12 cellular contexts compared by ENCODE assay signal in the genomic region with DNA sequence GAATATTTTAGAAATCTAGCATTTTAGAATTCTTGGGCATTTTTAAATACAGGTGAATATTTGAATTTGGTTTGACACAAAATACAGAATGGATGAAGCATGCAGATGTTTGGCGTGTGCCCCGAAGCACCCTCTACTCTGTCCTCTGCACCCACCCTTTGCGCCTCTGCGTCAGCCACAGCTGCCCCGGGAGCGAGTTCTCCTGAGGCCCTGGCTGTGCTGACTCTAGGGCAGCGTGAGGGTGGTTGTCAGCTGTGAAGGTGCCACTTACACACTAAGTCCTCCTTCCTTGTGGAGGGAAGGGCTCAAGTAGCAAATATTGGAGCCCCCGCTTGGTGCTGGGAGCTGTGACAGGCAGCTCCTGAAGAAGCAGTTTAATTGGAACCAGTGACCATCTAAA. TPM values are rescaled to one million over a fixed set of nuclear protein-coding genes. Genes with fewer than 3 reads are reported as not detected.
DNase-seq lines count a peak whose midpoint lies in the region; ATAC-seq and TF ChIP-seq lines count a peak whose summit lies in the region.
"Had no signal": no experiment of that assay in that cellular context is flagged by ENCODE, and none has a peak within 500 bp of the region (broad histone marks: within the 10 kb centered on the region; RNA-seq: fewer than 3 reads in every experiment).

No MANE protein-coding gene starts in this region.

- H3K4me3 ChIP-seq in hepatocyte (no peak overlapping the region), stomach (no peak overlapping the region)
- H3K4me3 ChIP-seq: mucosa of descending colon had no signal

- H3K9me3 Mint-ChIP-seq in HFFc6 (no peaks in the 10 kb centered on the region), MCF 10A (ENCODE audit: unreplicated experiment) (no peaks in the 10 kb centered on the region)

- H3K36me3 ChIP-seq in hepatocyte (replicated peaks; ENCODE audit: insufficient read depth, low read depth) (no peaks in the 10 kb centered on the region), stomach (peaks cover 33 to 68% (median 57%) of the 10 kb centered on the region in 4 donors)

- intact Hi-C loops in MCF 10A (cut with micrococcal nuclease) (no loop called here), stomach (cut with DNase I; ENCODE audit: low total_unique reads) (no loop called here)

- POLR2A ChIA-PET in MCF 10A (lab: Yijun Ruan, JAX) = interaction anchor here (0.7 to 2.9 kb wide), 7 partner anchors 8 to 49 kb away, joined by 3 to 28 read pairs (median 4); partner anchors contain the start of gene DAGLB

- no TSS peak for BruUV-seq in MCF 10A (replicated peaks; lab: Mats Ljungman, UMichigan)

- H3K27ac ChIP-seq in hepatocyte (peak overlapping the region; percentile 64), stomach (peak overlapping the region in 3 of 5 donors; percentile 26 to 60 (median 34))

- peaks cover 28% of the 10 kb centered on the region for H3K4me1 Mint-ChIP-seq in HFFc6 (ENCODE audit: low read depth)
- peaks cover 42% of the 10 kb centered on the region for H3K4me1 Mint-ChIP-seq in MCF 10A (ENCODE audit: insufficient read depth, unreplicated experiment)

- no peak for TF ChIP-seq POLR2A in stomach (IDR thresholded peaks at IDR 0.05)

- CTCF ChIA-PET in MCF 10A (lab: Yijun Ruan, JAX) = interaction anchor here (0.8 to 1.4 kb wide), 3 partner anchors 11 to 50 kb away, joined by 3 to 6 read pairs (median 4); no protein-coding TSS in a partner anchor

- H3K9me2 ChIP-seq in hepatocyte (replicated peaks; ENCODE audit: insufficient read depth) = no peaks in the 10 kb centered on the region

- H3K4me2 ChIP-seq in hepatocyte = peak overlapping the region; percentile 55

- no peak for TF ChIP-seq CTCF in HFFc6 (IDR thresholded peaks at IDR 0.05)
- no peak for TF ChIP-seq CTCF in MCF 10A (IDR thresholded peaks at IDR 0.05; ENCODE audit: unreplicated experiment)
- no peak for TF ChIP-seq CTCF in hepatocyte (IDR thresholded peaks at IDR 0.05; ENCODE audit: poor library complexity)
- no peak for TF ChIP-seq CTCF in stomach (IDR thresholded peaks at IDR 0.05)

- TF ChIP-seq EP300 in stomach (IDR thresholded peaks at IDR 0.05) = no peak

- H3K9me3 ChIP-seq in hepatocyte (ENCODE audit: low read depth) = no peaks in the 10 kb centered on the region
- H3K9me3 ChIP-seq in stomach = no peaks in the 10 kb centered on the region
- H3K9me3 ChIP-seq: mucosa of descending colon had no signal

- ATAC-seq in HG03095 (IDR thresholded peaks at IDR 0.05; ENCODE audit: unreplicated experiment) = no peak

- H3K4me1 ChIP-seq in hepatocyte (ENCODE audit: insufficient read depth) (peaks cover 22% of the 10 kb centered on the region), stomach (peaks cover 50 to 72% (median 55%) of the 10 kb centered on the region in 4 donors)

- DNase-seq in HFFc6 (no peak), MCF 10A (ENCODE audit: unreplicated experiment) (no peak), hepatocyte (ENCODE audit: low spot score) (no peak), stomach (no peak), NCI-H2171 treated with DMSO at 0.1 percent for 48 hours (lab: John Stamatoyannopoulos, UW) (no peak), HuH-7.5 (ENCODE audit: low spot score) (no peak)
- DNase-seq: activated T-cell treated with anti-CD3 and anti-CD28 coated beads for 4 hours, cortex of kidney, mucosa of descending colon, NCI-H2227 treated with DMSO at 0.1 percent for 48 hours had no signal

- peaks cover 64% of the 10 kb centered on the region for H4K20me1 ChIP-seq in hepatocyte (ENCODE audit: insufficient read depth, poor library complexity, severe bottlenecking)

- no peaks in the 10 kb centered on the region for H3K27me3 ChIP-seq in hepatocyte
- H3K27me3 ChIP-seq in stomach = no peaks in the 10 kb centered on the region

- peaks cover 94% of the 10 kb centered on the region for H3K79me2 ChIP-seq in hepatocyte

- peaks cover 39% of the 10 kb centered on the region for H3K36me3 Mint-ChIP-seq in HFFc6 (ENCODE audit: low read depth)
- peaks cover 55% of the 10 kb centered on the region for H3K36me3 Mint-ChIP-seq in MCF 10A (ENCODE audit: insufficient read depth, unreplicated experiment)

- H3K27me3 Mint-ChIP-seq in HFFc6 (ENCODE audit: insufficient read depth) = peaks cover 4% of the 10 kb centered on the region
- no peaks in the 10 kb centered on the region for H3K27me3 Mint-ChIP-seq in MCF 10A (ENCODE audit: insufficient read depth, unreplicated experiment)
- H3K27me3 Mint-ChIP-seq: progenitor cell of endocrine pancreas had no signal

- no peak overlapping the region for H2AFZ ChIP-seq in hepatocyte

- H3K4me3 Mint-ChIP-seq in HFFc6 (no peak overlapping the region), MCF 10A (ENCODE audit: unreplicated experiment) (peak overlapping the region; percentile 55)

- 93% methylated on average over 8 of the region's 8 CpGs for WGBS in hepatocyte (ENCODE audit: low lambda C conversion rate, missing lambda C conversion rate)
- 75 to 91% (median 85%) methylated on average over 8 of the region's 8 CpGs for WGBS in stomach, 5 donors

- H3K27ac Mint-ChIP-seq in HFFc6 = peak overlapping the region; percentile 29; the same call in 1 of the 2 replicates
- H3K27ac Mint-ChIP-seq in MCF 10A (ENCODE audit: low read depth, unreplicated experiment) = peak overlapping the region; percentile 63

RNA-seq across cellular contexts. Expression of gene RAC1, which starts 25.0 kb away (rescaled TPM):
- total RNA-seq in HFFc6 (2021; fragmentation: NEBNext Ultra II Directional; extraction: Animal tissue kit (Norgen Biotek cat#: 25700)) = 100 to 1,000 TPM; 311 to 400 (median 359) TPM
- total RNA-seq in MCF 10A (2022) (236 and 278 TPM in 2 replicates), hepatocyte (74.7 and 105 TPM in 2 replicates), stomach (100 to 1,000 TPM in 4 of 5 donors, 10 to 100 TPM in 1; 27.4 to 159 (median 118) TPM)
- polyA plus RNA-seq in hepatocyte (429 and 452 TPM in 2 replicates), stomach (100 to 1,000 TPM; 190 to 319 (median 302) TPM)

RNA-seq across cellular contexts. Expression of gene DAGLB, which starts 48.4 kb away (rescaled TPM):
- total RNA-seq in HFFc6 (2021; fragmentation: NEBNext Ultra II Directional; extraction: Animal tissue kit (Norgen Biotek cat#: 25700)) = 10 to 100 TPM; 29.2 to 39.5 (median 33.2) TPM
- 28.9 and 29.5 TPM in 2 replicates for total RNA-seq in MCF 10A (2022)
- total RNA-seq in hepatocyte = 17.5 and 21.8 TPM in 2 replicates
- polyA plus RNA-seq in hepatocyte = 14.3 and 22.2 TPM in 2 replicates
- 10 to 100 TPM in 4 of 5 donors, 1 to 10 TPM in 1; 5.8 to 23.7 (median 15.4) TPM for total RNA-seq in stomach
- 1 to 10 TPM; 4.7 to 6.6 (median 5.0) TPM for polyA plus RNA-seq in stomach

RNA-seq across cellular contexts. Expression of gene FAM220A, which starts 50.6 kb away (rescaled TPM):
- 10 to 100 TPM; 13.6 to 24.8 (median 15.5) TPM for total RNA-seq in HFFc6 (2021; fragmentation: NEBNext Ultra II Directional; extraction: Animal tissue kit (Norgen Biotek cat#: 25700))
- total RNA-seq in MCF 10A (2022) (25.2 and 25.7 TPM in 2 replicates), hepatocyte (19.9 and 20.6 TPM in 2 replicates), stomach (10 to 100 TPM in 2 of 5 donors, 1 to 10 TPM in 3; 3.6 to 92.2 (median 9.2) TPM)
- polyA plus RNA-seq in hepatocyte (4.5 and 5.8 TPM in 2 replicates), stomach (1 to 10 TPM; 7.1 to 7.3 (median 7.2) TPM)
